Comparison of ENCODE assay signal across 21 cellular contexts in the genomic region with DNA sequence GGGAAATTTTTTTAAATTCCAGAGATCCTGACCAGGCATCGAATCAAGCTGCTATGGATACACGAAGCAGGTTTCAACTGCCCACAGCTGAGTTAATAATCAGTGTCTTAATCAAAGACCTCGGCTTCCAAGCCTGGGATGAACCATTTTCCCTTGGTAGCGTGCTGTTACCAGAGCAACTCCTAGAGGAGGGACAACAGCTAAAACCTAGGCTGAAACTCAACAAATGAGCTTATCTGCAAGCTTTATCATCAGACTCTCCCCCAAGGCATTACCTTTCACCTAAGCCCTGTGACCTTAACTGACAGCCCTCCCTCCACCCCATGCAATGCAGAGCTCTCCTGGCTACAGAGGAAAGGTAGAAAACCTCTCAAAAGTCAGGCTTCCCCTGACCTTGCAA.
"Had no signal": no experiment of that assay in that cellular context is flagged by ENCODE, and none has a peak within 500 bp of the region (broad histone marks: within the 10 kb centered on the region; RNA-seq: fewer than 3 reads in every experiment).

No MANE protein-coding gene starts in this region.

- H3K9me3 ChIP-seq: esophagus muscularis mucosa, gastrocnemius medialis, ovary, stomach, thoracic aorta had no signal

- ATAC-seq: gastrocnemius medialis, natural killer cell, right cardiac atrium had no signal

- H3K27me3 ChIP-seq: esophagus muscularis mucosa, gastrocnemius medialis, neural progenitor cell, ovary, stomach had no signal

- H3K4me1 Mint-ChIP-seq: neural progenitor cell had no signal

- H3K36me3 ChIP-seq: ovary had no signal

- H3K4me1 ChIP-seq: esophagus muscularis mucosa, gastrocnemius medialis, stomach had no signal

- H3K27ac ChIP-seq: coronary artery, epithelial cell of prostate, esophagus muscularis mucosa, gastrocnemius medialis, neural progenitor cell, ovary, stomach, thoracic aorta had no signal

- H3K4me3 Mint-ChIP-seq: immature natural killer cell, mesothelial cell of epicardium, natural killer cell, neural progenitor cell, type B pancreatic cell had no signal

- H3K27me3 Mint-ChIP-seq: type B pancreatic cell had no signal

- H3K27ac Mint-ChIP-seq: immature natural killer cell, mesothelial cell of epicardium, natural killer cell, neural progenitor cell, type B pancreatic cell had no signal

- H3K4me3 ChIP-seq: coronary artery, esophagus muscularis mucosa, gastrocnemius medialis, neural progenitor cell, ovary, stomach, thoracic aorta had no signal

- H3K9me3 Mint-ChIP-seq: immature natural killer cell, mesothelial cell of epicardium, natural killer cell, neural progenitor cell, type B pancreatic cell had no signal

- H3K9ac ChIP-seq: neural progenitor cell had no signal

- DNase-seq: effector CD8-positive, alpha-beta T cell; gastrocnemius medialis; glutamatergic neuron; immature natural killer cell; mammary epithelial cell; natural killer cell; nucleus accumbens; ovary; right cardiac atrium; small intestine; stimulated activated CD4-positive, alpha-beta T cell treated with anti-CD3 and anti-CD28 coated beads, Interleukin-12 subunit alpha, Interleukin-12 subunit beta, amount 100 ng/mL, for 4 hours; stimulated activated naive CD4-positive, alpha-beta T cell; stomach; substantia nigra had no signal
